1 cellular context compared by ENCODE assay signal in the genomic region with DNA sequence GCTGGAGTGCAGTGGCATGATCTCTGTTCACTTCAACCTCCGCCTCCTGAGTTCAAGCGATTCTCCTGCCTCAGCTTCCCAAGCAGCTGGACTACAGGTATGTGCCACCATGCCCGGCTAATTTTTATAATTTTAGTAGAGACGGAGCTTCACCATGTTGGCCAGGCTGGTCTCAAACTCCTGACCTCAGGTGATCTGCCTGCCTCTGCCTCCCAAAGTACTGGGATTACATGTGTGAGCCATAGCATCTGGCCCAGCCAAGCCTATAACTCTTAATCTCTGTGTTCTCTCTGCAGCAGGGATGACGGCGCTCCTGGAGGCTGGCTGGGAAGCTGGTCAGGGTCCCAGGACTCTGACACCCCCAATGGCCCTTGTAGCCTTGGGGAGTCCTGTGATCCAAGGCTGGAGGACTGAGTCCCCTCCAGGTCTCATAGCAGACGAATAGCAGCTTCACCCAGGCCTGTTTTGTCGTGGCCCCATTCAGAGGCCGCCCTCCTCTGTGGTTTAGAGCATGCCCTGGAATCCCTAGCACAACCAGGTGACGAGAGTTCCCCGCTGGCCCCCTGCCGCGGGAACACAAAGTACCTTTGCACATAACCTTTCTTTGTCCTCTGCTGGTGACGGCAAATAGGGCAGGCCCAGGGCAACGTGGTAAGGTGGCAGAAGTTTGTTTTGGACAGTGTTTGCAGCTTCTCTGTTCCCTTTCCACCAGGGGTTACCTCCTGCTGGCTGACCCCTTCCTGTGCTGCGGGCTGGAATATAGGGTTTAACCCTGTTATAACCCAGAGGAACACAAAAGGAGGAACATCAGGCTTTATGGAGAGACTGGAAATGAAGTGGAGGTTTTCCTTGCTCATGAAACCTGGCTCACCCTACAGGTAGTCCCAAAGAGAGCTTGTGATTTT.
TF ChIP-seq lines count a peak whose summit lies in the region.

No MANE protein-coding gene starts in this region.

TF ChIP-seq in HepG2, 621 proteins besides CTCF, POLR2A, EP300 and RAD21 (continued from another document and continues in another):
- peak; percentile 79; the same call in 1 of the 2 replicates for TF ChIP-seq YEATS2 (CRISPR knock-in tag; IDR thresholded peaks at IDR 0.05; ENCODE audit: borderline replicate concordance)
- no peak for TF ChIP-seq CREB3 (CRISPR knock-in tag; IDR thresholded peaks at IDR 0.05)
- TF ChIP-seq PHB2 (IDR thresholded peaks at IDR 0.05; ENCODE audit: partially characterized antibody), result no peak
- TF ChIP-seq, protein P1, sequence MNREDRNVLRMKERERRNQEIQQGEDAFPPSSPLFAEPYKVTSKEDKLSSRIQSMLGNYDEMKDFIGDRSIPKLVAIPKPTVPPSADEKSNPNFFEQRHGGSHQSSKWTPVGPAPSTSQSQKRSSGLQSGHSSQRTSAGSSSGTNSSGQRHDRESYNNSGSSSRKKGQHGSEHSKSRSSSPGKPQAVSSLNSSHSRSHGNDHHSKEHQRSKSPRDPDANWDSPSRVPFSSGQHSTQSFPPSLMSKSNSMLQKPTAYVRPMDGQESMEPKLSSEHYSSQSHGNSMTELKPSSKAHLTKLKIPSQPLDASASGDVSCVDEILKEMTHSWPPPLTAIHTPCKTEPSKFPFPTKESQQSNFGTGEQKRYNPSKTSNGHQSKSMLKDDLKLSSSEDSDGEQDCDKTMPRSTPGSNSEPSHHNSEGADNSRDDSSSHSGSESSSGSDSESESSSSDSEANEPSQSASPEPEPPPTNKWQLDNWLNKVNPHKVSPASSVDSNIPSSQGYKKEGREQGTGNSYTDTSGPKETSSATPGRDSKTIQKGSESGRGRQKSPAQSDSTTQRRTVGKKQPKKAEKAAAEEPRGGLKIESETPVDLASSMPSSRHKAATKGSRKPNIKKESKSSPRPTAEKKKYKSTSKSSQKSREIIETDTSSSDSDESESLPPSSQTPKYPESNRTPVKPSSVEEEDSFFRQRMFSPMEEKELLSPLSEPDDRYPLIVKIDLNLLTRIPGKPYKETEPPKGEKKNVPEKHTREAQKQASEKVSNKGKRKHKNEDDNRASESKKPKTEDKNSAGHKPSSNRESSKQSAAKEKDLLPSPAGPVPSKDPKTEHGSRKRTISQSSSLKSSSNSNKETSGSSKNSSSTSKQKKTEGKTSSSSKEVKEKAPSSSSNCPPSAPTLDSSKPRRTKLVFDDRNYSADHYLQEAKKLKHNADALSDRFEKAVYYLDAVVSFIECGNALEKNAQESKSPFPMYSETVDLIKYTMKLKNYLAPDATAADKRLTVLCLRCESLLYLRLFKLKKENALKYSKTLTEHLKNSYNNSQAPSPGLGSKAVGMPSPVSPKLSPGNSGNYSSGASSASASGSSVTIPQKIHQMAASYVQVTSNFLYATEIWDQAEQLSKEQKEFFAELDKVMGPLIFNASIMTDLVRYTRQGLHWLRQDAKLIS (CRISPR knock-in tag; IDR thresholded peaks at IDR 0.05), result no peak
- TF ChIP-seq ZNF225 (CRISPR knock-in tag; IDR thresholded peaks at IDR 0.05), result no peak
- TF ChIP-seq, protein P2, sequence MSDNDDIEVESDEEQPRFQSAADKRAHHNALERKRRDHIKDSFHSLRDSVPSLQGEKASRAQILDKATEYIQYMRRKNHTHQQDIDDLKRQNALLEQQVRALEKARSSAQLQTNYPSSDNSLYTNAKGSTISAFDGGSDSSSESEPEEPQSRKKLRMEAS (IDR thresholded peaks at IDR 0.05), result peak; percentile 84
- TF ChIP-seq ZNF234 (CRISPR knock-in tag; conservative IDR thresholded peaks at IDR 0.05), result no peak
- TF ChIP-seq ZSCAN9 (CRISPR knock-in tag; IDR thresholded peaks at IDR 0.05; ENCODE audit: borderline replicate concordance), result peak; percentile 80
- TF ChIP-seq SP1 (IDR thresholded peaks at IDR 0.05), result no peak
- TF ChIP-seq SP1 (CRISPR knock-in tag; IDR thresholded peaks at IDR 0.05), result peak; percentile 77; the same call in 1 of the 2 replicates
- TF ChIP-seq ZNF577 (CRISPR knock-in tag; IDR thresholded peaks at IDR 0.05; ENCODE audit: borderline replicate concordance, low read depth), result no peak
- no peak for TF ChIP-seq ZNF20 (CRISPR knock-in tag; IDR thresholded peaks at IDR 0.05)
- TF ChIP-seq TERF1 (CRISPR knock-in tag; IDR thresholded peaks at IDR 0.05), result no peak
- TF ChIP-seq, protein P3, sequence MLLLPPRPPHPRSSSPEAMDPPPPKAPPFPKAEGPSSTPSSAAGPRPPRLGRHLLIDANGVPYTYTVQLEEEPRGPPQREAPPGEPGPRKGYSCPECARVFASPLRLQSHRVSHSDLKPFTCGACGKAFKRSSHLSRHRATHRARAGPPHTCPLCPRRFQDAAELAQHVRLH (CRISPR knock-in tag; IDR thresholded peaks at IDR 0.05; ENCODE audit: borderline replicate concordance, low read depth), result peak; percentile 80; the same call in 1 of the 2 replicates
- peak; percentile 57; the same call in 1 of the 2 replicates for TF ChIP-seq ARID4A (CRISPR knock-in tag; IDR thresholded peaks at IDR 0.05; ENCODE audit: borderline replicate concordance)
- no peak for TF ChIP-seq ZNF615 (CRISPR knock-in tag; IDR thresholded peaks at IDR 0.05; ENCODE audit: borderline replicate concordance)
- no peak; the same call in 1 of the 2 replicates for TF ChIP-seq ZNF720 (CRISPR knock-in tag; IDR thresholded peaks at IDR 0.05)
- TF ChIP-seq, protein P4, sequence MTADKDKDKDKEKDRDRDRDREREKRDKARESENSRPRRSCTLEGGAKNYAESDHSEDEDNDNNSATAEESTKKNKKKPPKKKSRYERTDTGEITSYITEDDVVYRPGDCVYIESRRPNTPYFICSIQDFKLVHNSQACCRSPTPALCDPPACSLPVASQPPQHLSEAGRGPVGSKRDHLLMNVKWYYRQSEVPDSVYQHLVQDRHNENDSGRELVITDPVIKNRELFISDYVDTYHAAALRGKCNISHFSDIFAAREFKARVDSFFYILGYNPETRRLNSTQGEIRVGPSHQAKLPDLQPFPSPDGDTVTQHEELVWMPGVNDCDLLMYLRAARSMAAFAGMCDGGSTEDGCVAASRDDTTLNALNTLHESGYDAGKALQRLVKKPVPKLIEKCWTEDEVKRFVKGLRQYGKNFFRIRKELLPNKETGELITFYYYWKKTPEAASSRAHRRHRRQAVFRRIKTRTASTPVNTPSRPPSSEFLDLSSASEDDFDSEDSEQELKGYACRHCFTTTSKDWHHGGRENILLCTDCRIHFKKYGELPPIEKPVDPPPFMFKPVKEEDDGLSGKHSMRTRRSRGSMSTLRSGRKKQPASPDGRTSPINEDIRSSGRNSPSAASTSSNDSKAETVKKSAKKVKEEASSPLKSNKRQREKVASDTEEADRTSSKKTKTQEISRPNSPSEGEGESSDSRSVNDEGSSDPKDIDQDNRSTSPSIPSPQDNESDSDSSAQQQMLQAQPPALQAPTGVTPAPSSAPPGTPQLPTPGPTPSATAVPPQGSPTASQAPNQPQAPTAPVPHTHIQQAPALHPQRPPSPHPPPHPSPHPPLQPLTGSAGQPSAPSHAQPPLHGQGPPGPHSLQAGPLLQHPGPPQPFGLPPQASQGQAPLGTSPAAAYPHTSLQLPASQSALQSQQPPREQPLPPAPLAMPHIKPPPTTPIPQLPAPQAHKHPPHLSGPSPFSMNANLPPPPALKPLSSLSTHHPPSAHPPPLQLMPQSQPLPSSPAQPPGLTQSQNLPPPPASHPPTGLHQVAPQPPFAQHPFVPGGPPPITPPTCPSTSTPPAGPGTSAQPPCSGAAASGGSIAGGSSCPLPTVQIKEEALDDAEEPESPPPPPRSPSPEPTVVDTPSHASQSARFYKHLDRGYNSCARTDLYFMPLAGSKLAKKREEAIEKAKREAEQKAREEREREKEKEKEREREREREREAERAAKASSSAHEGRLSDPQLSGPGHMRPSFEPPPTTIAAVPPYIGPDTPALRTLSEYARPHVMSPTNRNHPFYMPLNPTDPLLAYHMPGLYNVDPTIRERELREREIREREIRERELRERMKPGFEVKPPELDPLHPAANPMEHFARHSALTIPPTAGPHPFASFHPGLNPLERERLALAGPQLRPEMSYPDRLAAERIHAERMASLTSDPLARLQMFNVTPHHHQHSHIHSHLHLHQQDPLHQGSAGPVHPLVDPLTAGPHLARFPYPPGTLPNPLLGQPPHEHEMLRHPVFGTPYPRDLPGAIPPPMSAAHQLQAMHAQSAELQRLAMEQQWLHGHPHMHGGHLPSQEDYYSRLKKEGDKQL (CRISPR knock-in tag; IDR thresholded peaks at IDR 0.05; ENCODE audit: low read depth), result peak; percentile 65; the same call in 1 of the 2 replicates
- TF ChIP-seq ZNF501 (CRISPR knock-in tag; IDR thresholded peaks at IDR 0.05), result no peak
- TF ChIP-seq NCOA2 (CRISPR knock-in tag; IDR thresholded peaks at IDR 0.05), result peak; percentile 64
- no peak for TF ChIP-seq TAF15 (IDR thresholded peaks at IDR 0.05; ENCODE audit: low read depth, low read length, poor library complexity, severe bottlenecking)
- peak; percentile 93 for TF ChIP-seq ZNF878 (CRISPR knock-in tag; IDR thresholded peaks at IDR 0.05)
- peak in 1 of 2 experiments; percentile 83; a peak in 2 of 4 replicates for TF ChIP-seq KLF16 (CRISPR knock-in tag; IDR thresholded peaks at IDR 0.05)
- TF ChIP-seq ZNF562 (CRISPR knock-in tag; IDR thresholded peaks at IDR 0.05; ENCODE audit: borderline replicate concordance), result no peak
- TF ChIP-seq ZNF788 (CRISPR knock-in tag; IDR thresholded peaks at IDR 0.05; ENCODE audit: borderline replicate concordance), result peak; percentile 73; the same call in 1 of the 2 replicates
- TF ChIP-seq ZNF703 (CRISPR knock-in tag; IDR thresholded peaks at IDR 0.05; ENCODE audit: borderline replicate concordance), result no peak
- TF ChIP-seq ZNF564 (CRISPR knock-in tag; IDR thresholded peaks at IDR 0.05), result peak; percentile 83
- no peak for TF ChIP-seq GATA4 (IDR thresholded peaks at IDR 0.05; ENCODE audit: borderline replicate concordance, low read depth)
- TF ChIP-seq SSRP1 (CRISPR knock-in tag; IDR thresholded peaks at IDR 0.05), result 0 out of 2 replicates have a peak, but pooled peaks have one; percentile 67
- TF ChIP-seq ZFX (CRISPR knock-in tag; IDR thresholded peaks at IDR 0.05; ENCODE audit: low read depth), result peak; percentile 95
- TF ChIP-seq MED8 (CRISPR knock-in tag; IDR thresholded peaks at IDR 0.05; ENCODE audit: insufficient replicate concordance), result peak; percentile 68
- TF ChIP-seq ZNF740 (CRISPR knock-in tag; IDR thresholded peaks at IDR 0.05), result no peak; the same call in 1 of the 2 replicates
- TF ChIP-seq, protein P5, sequence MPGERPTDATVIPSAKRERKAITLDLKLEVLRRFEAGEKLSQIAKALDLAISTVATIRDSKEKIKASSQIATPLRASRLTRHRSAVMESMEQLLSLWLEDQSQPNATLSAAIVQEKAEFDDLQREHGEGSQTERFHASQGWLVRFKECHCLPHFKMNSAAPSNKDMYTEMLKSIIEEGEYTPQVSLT (CRISPR knock-in tag; IDR thresholded peaks at IDR 0.05; ENCODE audit: borderline replicate concordance, low read depth), result no peak
- TF ChIP-seq ZSCAN25 (CRISPR knock-in tag; IDR thresholded peaks at IDR 0.05), result peak; percentile 93
- peak; percentile 69 for TF ChIP-seq PHF8 (CRISPR knock-in tag; IDR thresholded peaks at IDR 0.05)
- TF ChIP-seq, protein P6, sequence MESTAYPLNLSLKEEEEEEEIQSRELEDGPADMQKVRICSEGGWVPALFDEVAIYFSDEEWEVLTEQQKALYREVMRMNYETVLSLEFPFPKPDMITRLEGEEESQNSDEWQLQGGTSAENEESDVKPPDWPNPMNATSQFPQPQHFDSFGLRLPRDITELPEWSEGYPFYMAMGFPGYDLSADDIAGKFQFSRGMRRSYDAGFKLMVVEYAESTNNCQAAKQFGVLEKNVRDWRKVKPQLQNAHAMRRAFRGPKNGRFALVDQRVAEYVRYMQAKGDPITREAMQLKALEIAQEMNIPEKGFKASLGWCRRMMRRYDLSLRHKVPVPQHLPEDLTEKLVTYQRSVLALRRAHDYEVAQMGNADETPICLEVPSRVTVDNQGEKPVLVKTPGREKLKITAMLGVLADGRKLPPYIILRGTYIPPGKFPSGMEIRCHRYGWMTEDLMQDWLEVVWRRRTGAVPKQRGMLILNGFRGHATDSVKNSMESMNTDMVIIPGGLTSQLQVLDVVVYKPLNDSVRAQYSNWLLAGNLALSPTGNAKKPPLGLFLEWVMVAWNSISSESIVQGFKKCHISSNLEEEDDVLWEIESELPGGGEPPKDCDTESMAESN (CRISPR knock-in tag; conservative IDR thresholded peaks at IDR 0.05), result peak; percentile 85
